Comparison of ENCODE assay signal across 8 cellular contexts in the genomic region with DNA sequence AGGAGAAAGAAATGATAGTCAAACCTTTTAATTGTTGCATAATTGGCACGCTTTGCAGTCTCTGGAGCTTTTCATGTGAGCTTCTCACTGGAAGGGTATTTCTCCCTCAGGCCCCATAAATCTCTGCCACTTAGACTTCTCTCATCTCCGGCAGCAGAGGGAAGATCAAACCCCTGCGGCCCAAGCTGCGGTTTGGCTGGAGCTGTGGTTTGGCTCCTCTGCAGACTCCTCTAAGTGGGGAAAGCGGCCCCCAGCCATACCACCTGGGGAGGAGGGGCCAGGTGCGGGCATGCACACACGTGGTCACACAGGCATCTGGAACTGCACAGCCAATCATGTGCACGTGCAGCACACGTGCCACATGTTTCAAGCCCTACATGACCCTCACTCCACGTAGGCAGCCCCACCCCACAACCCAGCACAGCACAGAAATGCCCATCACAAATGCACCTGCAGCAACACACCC. TPM values are rescaled to one million over a fixed set of nuclear protein-coding genes. Genes with fewer than 3 reads are reported as not detected.
DNase-seq lines count a peak whose midpoint lies in the region; ATAC-seq and TF ChIP-seq lines count a peak whose summit lies in the region.

No MANE protein-coding gene starts in this region.

- peaks cover 11% of the 10 kb centered on the region; the same call in 1 of the 2 replicates for H3F3A ChIP-seq in MM.1S (ENCODE audit: insufficient read depth, low read length)

- H3K9ac ChIP-seq in MM.1S (ENCODE audit: low read length) = no peak overlapping the region

- H3K9me3 ChIP-seq in CD4-positive, alpha-beta memory T cell (ENCODE audit: control insufficient read depth in 1 of 2, low read length in 2 of 2) = no peaks in the 10 kb centered on the region
- H3K9me3 ChIP-seq in MM.1S (replicated peaks; ENCODE audit: insufficient read depth, low read length) = no peaks in the 10 kb centered on the region
- no peaks in the 10 kb centered on the region for H3K9me3 ChIP-seq in T-helper 17 cell (ENCODE audit: control insufficient read depth, low read length, poor library complexity, severe bottlenecking)

- H3K79me2 ChIP-seq in MM.1S (ENCODE audit: low read length) = no peaks in the 10 kb centered on the region

- H3K36me3 ChIP-seq in CD4-positive, alpha-beta memory T cell (ENCODE audit: insufficient read depth, low read length) = no peaks in the 10 kb centered on the region
- H3K36me3 ChIP-seq in MM.1S (replicated peaks; ENCODE audit: insufficient read depth, low read length) (no peaks in the 10 kb centered on the region), kidney epithelial cell (ENCODE audit: control insufficient read depth, insufficient read depth, low read length) (no peaks in the 10 kb centered on the region)

- ATAC-seq in T-helper 17 cell (peak; percentile 66), HG03139 (IDR thresholded peaks at IDR 0.05; ENCODE audit: unreplicated experiment) (no peak), GM21528 (IDR thresholded peaks at IDR 0.05; ENCODE audit: low FRiP score, unreplicated experiment) (no peak)

- POLR2A ChIA-PET in CD4-positive, alpha-beta memory T cell (lab: Charles Lee; ENCODE audit: partially characterized antibody) = no interaction called here

- no peaks in the 10 kb centered on the region for H3K27me3 Mint-ChIP-seq in CD4-positive, alpha-beta memory T cell
- peaks cover 24% of the 10 kb centered on the region for H3K27me3 Mint-ChIP-seq in T-helper 17 cell

- H3K9me2 ChIP-seq in MM.1S (replicated peaks; ENCODE audit: insufficient read depth, low read length) = no peaks in the 10 kb centered on the region

- peak overlapping the region; percentile 44 for H2AFZ ChIP-seq in MM.1S (ENCODE audit: low read length)

- H3K4me3 ChIP-seq in CD4-positive, alpha-beta memory T cell (ENCODE audit: low read length in 2 of 2) = no peak overlapping the region
- H3K4me3 ChIP-seq in MM.1S (ENCODE audit: low read length) (no peak overlapping the region), kidney epithelial cell (ENCODE audit: low read depth, low read length) (no peak overlapping the region)

- no peaks in the 10 kb centered on the region for H4K20me1 ChIP-seq in MM.1S (ENCODE audit: insufficient read depth, low read length)

- no peaks in the 10 kb centered on the region for H3K27me3 ChIP-seq in CD4-positive, alpha-beta memory T cell (ENCODE audit: insufficient read depth, low read length)
- H3K27me3 ChIP-seq in MM.1S (replicated peaks; ENCODE audit: insufficient read depth, low read length) = peaks cover 24% of the 10 kb centered on the region
- no peaks in the 10 kb centered on the region for H3K27me3 ChIP-seq in kidney epithelial cell (ENCODE audit: control insufficient read depth, insufficient read depth, low read length)

- peak; percentile 5 to 40 (median 10) for DNase-seq in CD4-positive, alpha-beta memory T cell
- DNase-seq in MM.1S (peak; percentile 96), T-helper 17 cell (no peak), kidney epithelial cell (ENCODE audit: low read depth) (peak; percentile 78), cerebellum (ENCODE audit: low spot score) (no peak), NCI-H1048 (lab: John Stamatoyannopoulos, UW) (no peak)

- H3K4me1 ChIP-seq in CD4-positive, alpha-beta memory T cell (ENCODE audit: insufficient read depth, low read length) = peaks cover 12% of the 10 kb centered on the region
- H3K4me1 ChIP-seq in MM.1S (ENCODE audit: low read length) = peaks cover 16% of the 10 kb centered on the region

- no peaks in the 10 kb centered on the region for H3K9me3 Mint-ChIP-seq in CD4-positive, alpha-beta memory T cell

- H3K27ac ChIP-seq in CD4-positive, alpha-beta memory T cell (ENCODE audit: low read depth, low read length) = no peak overlapping the region
- no peak overlapping the region for H3K27ac ChIP-seq in MM.1S (ENCODE audit: low read length)

- peaks cover 8 to 26% (median 15%) of the 10 kb centered on the region in 4 donors for H3K4me1 Mint-ChIP-seq in CD4-positive, alpha-beta memory T cell
- H3K4me1 Mint-ChIP-seq in T-helper 17 cell = peaks cover 22% of the 10 kb centered on the region

- intact Hi-C loops in CD4-positive, alpha-beta memory T cell (cut with micrococcal nuclease) = no loop called here

- no peaks in the 10 kb centered on the region for H3K36me3 Mint-ChIP-seq in CD4-positive, alpha-beta memory T cell
- peaks cover 5% of the 10 kb centered on the region for H3K36me3 Mint-ChIP-seq in T-helper 17 cell (ENCODE audit: low read depth)

- TF ChIP-seq CTCF in MM.1S (IDR thresholded peaks at IDR 0.05; ENCODE audit: low read length) (no peak), kidney epithelial cell (IDR thresholded peaks at IDR 0.05; ENCODE audit: insufficient read depth, low read length, poor library complexity, severe bottlenecking) (no peak)

- peak overlapping the region; percentile 40 for H3K4me2 ChIP-seq in MM.1S (ENCODE audit: low read depth, low read length)

- H3K27ac Mint-ChIP-seq in CD4-positive, alpha-beta memory T cell = peak overlapping the region in 2 of 7 donors; percentile 5 to 24
- H3K27ac Mint-ChIP-seq in T-helper 17 cell = peak overlapping the region; percentile 1

- CTCF ChIA-PET in CD4-positive, alpha-beta memory T cell (lab: Charles Lee; ENCODE audit: partially characterized antibody) = interaction anchor here (1.0 to 1.4 kb wide), 2 partner anchors 9 to 98 kb away, joined by 3 to 5 read pairs; no protein-coding TSS in a partner anchor

- peak overlapping the region in 4 of 8 donors; percentile 26 to 37 (median 32) for H3K4me3 Mint-ChIP-seq in CD4-positive, alpha-beta memory T cell
- peak overlapping the region; percentile 45 for H3K4me3 Mint-ChIP-seq in T-helper 17 cell

RNA-seq across cellular contexts. Expression of gene UBE2T, which starts 58.3 kb away (rescaled TPM):
- total RNA-seq in CD4-positive, alpha-beta memory T cell = 1 to 10 TPM; 3.9 to 4.2 TPM
- polyA plus RNA-seq in CD4-positive, alpha-beta memory T cell = 1 to 10 TPM; 6.8 to 7.1 TPM
- total RNA-seq in T-helper 17 cell = 1 to 10 TPM; 1.6 to 2.4 TPM
- 11.7 and 19.5 TPM in 2 replicates for total RNA-seq in kidney epithelial cell
- 20.1 TPM for total RNA-seq in cerebellum

Comparison
In these comparisons a context has a peak if more than half of its experiments do, and no peak if none do; other contexts are left out.
1. DNase-seq: peak in CD4-positive, alpha-beta memory T cell (5 of 5), MM.1S (single experiment) and kidney epithelial cell (single experiment); none in T-helper 17 cell (0 of 3), cerebellum (single experiment) and NCI-H1048 (single experiment).